Comparison of ENCODE assay signal across 1 cellular context in the genomic region with DNA sequence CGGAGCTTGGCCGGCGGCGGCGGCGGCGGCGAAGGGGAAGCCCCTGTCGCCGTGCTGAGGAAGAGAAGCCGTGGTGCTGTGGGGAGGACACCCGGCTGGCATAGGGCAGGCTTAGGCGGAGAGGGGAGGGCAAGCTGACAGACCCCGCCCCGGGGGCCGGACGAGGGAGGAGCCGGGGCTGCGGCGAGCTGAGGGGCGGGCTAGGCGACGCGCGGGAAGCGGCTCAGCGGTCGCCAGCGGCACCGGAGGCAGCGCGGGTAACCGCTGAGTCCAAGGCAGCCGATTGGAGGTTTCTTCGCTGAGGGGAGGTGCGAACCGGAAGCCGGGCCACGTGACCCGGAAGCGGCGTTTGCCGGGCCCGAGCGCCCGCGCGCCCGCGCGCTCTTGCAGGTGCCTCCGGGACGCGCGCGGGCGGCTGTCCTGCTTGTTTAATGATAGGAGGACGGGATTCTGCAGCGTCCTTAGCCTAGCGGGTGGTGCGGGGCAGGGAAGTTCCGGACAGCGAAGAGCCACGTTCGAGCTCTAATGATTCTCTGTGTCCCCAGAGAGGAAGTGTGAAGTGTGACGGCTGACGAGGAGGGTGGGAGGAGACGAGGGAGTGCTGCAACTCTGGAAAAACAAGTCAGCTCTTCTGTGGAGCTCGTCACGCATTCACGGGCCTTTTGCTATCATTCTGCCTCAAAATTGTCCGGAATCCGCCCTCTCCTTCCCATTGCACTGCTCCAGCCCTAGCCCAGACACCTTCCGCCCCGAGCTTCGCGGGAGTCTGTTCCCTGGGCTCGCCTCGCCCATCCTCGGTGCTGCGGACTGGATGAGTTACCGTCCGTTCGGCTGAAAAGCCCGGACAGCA.
TF ChIP-seq lines count a peak whose summit lies in the region.

A gene (minus strand): TSS at position 102 of the 850 bp plus-strand sequence. CDS start 2,289 bp downstream, outside the sequence.

TF ChIP-seq in WTC11, 78 proteins besides CTCF, POLR2A, EP300 and RAD21 (continued from another document and continues in another):
- TF ChIP-seq, protein P1, sequence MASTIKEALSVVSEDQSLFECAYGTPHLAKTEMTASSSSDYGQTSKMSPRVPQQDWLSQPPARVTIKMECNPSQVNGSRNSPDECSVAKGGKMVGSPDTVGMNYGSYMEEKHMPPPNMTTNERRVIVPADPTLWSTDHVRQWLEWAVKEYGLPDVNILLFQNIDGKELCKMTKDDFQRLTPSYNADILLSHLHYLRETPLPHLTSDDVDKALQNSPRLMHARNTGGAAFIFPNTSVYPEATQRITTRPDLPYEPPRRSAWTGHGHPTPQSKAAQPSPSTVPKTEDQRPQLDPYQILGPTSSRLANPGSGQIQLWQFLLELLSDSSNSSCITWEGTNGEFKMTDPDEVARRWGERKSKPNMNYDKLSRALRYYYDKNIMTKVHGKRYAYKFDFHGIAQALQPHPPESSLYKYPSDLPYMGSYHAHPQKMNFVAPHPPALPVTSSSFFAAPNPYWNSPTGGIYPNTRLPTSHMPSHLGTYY (CRISPR knock-in tag; IDR thresholded peaks at IDR 0.05), result no peak
- TF ChIP-seq CREM (CRISPR knock-in tag; IDR thresholded peaks at IDR 0.05), result no peak
- no peak for TF ChIP-seq CBFB (CRISPR knock-in tag; IDR thresholded peaks at IDR 0.05; ENCODE audit: low read depth)
- TF ChIP-seq, protein P2, sequence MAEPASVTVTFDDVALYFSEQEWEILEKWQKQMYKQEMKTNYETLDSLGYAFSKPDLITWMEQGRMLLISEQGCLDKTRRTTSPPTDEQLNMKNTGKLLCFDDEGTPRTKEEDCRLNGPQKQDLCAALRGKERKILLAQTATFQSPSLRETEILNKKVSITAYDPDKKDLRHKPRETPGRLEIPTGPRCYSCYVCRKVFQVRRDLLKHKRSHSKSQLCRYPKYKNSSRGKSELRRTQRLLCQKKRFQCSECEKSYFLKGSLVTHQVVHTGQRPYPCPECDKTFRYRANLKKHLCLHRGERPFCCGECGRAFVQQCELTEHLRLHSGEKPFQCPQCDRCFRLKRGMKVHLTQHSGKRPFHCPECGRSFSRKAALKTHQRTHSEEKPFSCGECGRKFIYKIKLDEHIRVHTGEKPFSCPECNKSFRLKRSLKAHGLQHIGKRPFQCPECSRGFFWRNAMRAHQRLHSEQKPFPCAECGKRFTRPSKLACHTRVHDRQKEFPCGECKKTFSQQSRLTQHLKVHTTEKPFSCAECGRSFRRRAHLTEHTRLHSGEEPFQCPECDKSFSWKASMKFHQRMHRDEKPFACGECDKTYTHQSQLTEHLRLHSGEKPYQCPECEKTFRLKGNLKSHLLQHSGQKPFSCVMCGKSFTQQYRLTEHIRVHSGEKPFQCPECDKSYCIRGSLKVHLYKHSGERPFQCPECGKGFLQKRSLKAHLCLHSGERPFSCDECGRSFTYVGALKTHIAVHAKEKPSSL (CRISPR knock-in tag; conservative IDR thresholded peaks at IDR 0.05), result no peak
- TF ChIP-seq NR2C2 (CRISPR knock-in tag; IDR thresholded peaks at IDR 0.05), result no peak
- TF ChIP-seq, protein P3, sequence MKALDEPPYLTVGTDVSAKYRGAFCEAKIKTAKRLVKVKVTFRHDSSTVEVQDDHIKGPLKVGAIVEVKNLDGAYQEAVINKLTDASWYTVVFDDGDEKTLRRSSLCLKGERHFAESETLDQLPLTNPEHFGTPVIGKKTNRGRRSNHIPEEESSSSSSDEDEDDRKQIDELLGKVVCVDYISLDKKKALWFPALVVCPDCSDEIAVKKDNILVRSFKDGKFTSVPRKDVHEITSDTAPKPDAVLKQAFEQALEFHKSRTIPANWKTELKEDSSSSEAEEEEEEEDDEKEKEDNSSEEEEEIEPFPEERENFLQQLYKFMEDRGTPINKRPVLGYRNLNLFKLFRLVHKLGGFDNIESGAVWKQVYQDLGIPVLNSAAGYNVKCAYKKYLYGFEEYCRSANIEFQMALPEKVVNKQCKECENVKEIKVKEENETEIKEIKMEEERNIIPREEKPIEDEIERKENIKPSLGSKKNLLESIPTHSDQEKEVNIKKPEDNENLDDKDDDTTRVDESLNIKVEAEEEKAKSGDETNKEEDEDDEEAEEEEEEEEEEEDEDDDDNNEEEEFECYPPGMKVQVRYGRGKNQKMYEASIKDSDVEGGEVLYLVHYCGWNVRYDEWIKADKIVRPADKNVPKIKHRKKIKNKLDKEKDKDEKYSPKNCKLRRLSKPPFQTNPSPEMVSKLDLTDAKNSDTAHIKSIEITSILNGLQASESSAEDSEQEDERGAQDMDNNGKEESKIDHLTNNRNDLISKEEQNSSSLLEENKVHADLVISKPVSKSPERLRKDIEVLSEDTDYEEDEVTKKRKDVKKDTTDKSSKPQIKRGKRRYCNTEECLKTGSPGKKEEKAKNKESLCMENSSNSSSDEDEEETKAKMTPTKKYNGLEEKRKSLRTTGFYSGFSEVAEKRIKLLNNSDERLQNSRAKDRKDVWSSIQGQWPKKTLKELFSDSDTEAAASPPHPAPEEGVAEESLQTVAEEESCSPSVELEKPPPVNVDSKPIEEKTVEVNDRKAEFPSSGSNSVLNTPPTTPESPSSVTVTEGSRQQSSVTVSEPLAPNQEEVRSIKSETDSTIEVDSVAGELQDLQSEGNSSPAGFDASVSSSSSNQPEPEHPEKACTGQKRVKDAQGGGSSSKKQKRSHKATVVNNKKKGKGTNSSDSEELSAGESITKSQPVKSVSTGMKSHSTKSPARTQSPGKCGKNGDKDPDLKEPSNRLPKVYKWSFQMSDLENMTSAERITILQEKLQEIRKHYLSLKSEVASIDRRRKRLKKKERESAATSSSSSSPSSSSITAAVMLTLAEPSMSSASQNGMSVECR (CRISPR knock-in tag; IDR thresholded peaks at IDR 0.05; ENCODE audit: borderline replicate concordance), result peak; percentile 52; the same call in 1 of the 2 replicates
- TF ChIP-seq, protein P4, sequence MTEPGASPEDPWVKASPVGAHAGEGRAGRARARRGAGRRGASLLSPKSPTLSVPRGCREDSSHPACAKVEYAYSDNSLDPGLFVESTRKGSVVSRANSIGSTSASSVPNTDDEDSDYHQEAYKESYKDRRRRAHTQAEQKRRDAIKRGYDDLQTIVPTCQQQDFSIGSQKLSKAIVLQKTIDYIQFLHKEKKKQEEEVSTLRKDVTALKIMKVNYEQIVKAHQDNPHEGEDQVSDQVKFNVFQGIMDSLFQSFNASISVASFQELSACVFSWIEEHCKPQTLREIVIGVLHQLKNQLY (CRISPR knock-in tag; IDR thresholded peaks at IDR 0.05), result no peak
- TF ChIP-seq, protein P5, sequence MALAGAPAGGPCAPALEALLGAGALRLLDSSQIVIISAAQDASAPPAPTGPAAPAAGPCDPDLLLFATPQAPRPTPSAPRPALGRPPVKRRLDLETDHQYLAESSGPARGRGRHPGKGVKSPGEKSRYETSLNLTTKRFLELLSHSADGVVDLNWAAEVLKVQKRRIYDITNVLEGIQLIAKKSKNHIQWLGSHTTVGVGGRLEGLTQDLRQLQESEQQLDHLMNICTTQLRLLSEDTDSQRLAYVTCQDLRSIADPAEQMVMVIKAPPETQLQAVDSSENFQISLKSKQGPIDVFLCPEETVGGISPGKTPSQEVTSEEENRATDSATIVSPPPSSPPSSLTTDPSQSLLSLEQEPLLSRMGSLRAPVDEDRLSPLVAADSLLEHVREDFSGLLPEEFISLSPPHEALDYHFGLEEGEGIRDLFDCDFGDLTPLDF (CRISPR knock-in tag; IDR thresholded peaks at IDR 0.05), result no peak
- TF ChIP-seq, protein P6, sequence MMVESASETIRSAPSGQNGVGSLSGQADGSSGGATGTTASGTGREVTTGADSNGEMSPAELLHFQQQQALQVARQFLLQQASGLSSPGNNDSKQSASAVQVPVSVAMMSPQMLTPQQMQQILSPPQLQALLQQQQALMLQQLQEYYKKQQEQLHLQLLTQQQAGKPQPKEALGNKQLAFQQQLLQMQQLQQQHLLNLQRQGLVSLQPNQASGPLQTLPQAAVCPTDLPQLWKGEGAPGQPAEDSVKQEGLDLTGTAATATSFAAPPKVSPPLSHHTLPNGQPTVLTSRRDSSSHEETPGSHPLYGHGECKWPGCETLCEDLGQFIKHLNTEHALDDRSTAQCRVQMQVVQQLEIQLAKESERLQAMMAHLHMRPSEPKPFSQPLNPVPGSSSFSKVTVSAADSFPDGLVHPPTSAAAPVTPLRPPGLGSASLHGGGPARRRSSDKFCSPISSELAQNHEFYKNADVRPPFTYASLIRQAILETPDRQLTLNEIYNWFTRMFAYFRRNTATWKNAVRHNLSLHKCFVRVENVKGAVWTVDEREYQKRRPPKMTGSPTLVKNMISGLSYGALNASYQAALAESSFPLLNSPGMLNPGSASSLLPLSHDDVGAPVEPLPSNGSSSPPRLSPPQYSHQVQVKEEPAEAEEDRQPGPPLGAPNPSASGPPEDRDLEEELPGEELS (CRISPR knock-in tag; IDR thresholded peaks at IDR 0.05), result no peak
- no peak for TF ChIP-seq EMX1 (CRISPR knock-in tag; IDR thresholded peaks at IDR 0.05)
- TF ChIP-seq ZNF219 (CRISPR knock-in tag; IDR thresholded peaks at IDR 0.05; ENCODE audit: borderline replicate concordance), result no peak
- no peak for TF ChIP-seq ZNF232 (CRISPR knock-in tag; IDR thresholded peaks at IDR 0.05)
- TF ChIP-seq, protein P7, sequence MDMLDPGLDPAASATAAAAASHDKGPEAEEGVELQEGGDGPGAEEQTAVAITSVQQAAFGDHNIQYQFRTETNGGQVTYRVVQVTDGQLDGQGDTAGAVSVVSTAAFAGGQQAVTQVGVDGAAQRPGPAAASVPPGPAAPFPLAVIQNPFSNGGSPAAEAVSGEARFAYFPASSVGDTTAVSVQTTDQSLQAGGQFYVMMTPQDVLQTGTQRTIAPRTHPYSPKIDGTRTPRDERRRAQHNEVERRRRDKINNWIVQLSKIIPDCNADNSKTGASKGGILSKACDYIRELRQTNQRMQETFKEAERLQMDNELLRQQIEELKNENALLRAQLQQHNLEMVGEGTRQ (CRISPR knock-in tag; IDR thresholded peaks at IDR 0.05), result peak; percentile 93
- no peak for TF ChIP-seq ZNF396 (CRISPR knock-in tag; IDR thresholded peaks at IDR 0.05; ENCODE audit: borderline replicate concordance)
- TF ChIP-seq, protein P8, sequence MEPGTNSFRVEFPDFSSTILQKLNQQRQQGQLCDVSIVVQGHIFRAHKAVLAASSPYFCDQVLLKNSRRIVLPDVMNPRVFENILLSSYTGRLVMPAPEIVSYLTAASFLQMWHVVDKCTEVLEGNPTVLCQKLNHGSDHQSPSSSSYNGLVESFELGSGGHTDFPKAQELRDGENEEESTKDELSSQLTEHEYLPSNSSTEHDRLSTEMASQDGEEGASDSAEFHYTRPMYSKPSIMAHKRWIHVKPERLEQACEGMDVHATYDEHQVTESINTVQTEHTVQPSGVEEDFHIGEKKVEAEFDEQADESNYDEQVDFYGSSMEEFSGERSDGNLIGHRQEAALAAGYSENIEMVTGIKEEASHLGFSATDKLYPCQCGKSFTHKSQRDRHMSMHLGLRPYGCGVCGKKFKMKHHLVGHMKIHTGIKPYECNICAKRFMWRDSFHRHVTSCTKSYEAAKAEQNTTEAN (CRISPR knock-in tag; IDR thresholded peaks at IDR 0.05), result no peak
- TF ChIP-seq, protein P9, sequence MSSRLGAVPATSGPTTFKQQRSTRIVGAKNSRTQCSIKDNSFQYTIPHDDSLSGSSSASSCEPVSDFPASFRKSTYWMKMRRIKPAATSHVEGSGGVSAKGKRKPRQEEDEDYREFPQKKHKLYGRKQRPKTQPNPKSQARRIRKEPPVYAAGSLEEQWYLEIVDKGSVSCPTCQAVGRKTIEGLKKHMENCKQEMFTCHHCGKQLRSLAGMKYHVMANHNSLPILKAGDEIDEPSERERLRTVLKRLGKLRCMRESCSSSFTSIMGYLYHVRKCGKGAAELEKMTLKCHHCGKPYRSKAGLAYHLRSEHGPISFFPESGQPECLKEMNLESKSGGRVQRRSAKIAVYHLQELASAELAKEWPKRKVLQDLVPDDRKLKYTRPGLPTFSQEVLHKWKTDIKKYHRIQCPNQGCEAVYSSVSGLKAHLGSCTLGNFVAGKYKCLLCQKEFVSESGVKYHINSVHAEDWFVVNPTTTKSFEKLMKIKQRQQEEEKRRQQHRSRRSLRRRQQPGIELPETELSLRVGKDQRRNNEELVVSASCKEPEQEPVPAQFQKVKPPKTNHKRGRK (CRISPR knock-in tag; IDR thresholded peaks at IDR 0.05; ENCODE audit: borderline replicate concordance), result no peak
- TF ChIP-seq, protein P10, sequence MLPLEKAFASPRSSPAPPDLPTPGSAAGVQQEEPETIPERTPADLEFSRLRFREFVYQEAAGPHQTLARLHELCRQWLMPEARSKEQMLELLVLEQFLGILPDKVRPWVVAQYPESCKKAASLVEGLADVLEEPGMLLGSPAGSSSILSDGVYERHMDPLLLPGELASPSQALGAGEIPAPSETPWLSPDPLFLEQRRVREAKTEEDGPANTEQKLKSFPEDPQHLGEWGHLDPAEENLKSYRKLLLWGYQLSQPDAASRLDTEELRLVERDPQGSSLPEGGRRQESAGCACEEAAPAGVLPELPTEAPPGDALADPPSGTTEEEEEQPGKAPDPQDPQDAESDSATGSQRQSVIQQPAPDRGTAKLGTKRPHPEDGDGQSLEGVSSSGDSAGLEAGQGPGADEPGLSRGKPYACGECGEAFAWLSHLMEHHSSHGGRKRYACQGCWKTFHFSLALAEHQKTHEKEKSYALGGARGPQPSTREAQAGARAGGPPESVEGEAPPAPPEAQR (CRISPR knock-in tag; IDR thresholded peaks at IDR 0.05), result no peak
- TF ChIP-seq OVOL2 (CRISPR knock-in tag; IDR thresholded peaks at IDR 0.05; ENCODE audit: borderline replicate concordance), result no peak
- no peak for TF ChIP-seq ELF4 (CRISPR knock-in tag; IDR thresholded peaks at IDR 0.05; ENCODE audit: low read depth)
- TF ChIP-seq FOXK1 (CRISPR knock-in tag; IDR thresholded peaks at IDR 0.05), result no peak; the same call in 1 of the 2 replicates
- TF ChIP-seq ETV6 (CRISPR knock-in tag; IDR thresholded peaks at IDR 0.05), result peak; percentile 63; the same call in 1 of the 2 replicates
- TF ChIP-seq TEAD1 (CRISPR knock-in tag; IDR thresholded peaks at IDR 0.05), result 0 out of 2 replicates have a peak, but pooled peaks have one; percentile 41
- TF ChIP-seq GRHL2 (CRISPR knock-in tag; IDR thresholded peaks at IDR 0.05; ENCODE audit: insufficient replicate concordance, severe bottlenecking), result no peak
- no peak for TF ChIP-seq TCF7 (CRISPR knock-in tag; IDR thresholded peaks at IDR 0.05; ENCODE audit: low read depth)
- TF ChIP-seq, protein P11, sequence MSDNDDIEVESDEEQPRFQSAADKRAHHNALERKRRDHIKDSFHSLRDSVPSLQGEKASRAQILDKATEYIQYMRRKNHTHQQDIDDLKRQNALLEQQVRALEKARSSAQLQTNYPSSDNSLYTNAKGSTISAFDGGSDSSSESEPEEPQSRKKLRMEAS (CRISPR knock-in tag; IDR thresholded peaks at IDR 0.05), result peak; percentile 69
- TF ChIP-seq, protein P12, sequence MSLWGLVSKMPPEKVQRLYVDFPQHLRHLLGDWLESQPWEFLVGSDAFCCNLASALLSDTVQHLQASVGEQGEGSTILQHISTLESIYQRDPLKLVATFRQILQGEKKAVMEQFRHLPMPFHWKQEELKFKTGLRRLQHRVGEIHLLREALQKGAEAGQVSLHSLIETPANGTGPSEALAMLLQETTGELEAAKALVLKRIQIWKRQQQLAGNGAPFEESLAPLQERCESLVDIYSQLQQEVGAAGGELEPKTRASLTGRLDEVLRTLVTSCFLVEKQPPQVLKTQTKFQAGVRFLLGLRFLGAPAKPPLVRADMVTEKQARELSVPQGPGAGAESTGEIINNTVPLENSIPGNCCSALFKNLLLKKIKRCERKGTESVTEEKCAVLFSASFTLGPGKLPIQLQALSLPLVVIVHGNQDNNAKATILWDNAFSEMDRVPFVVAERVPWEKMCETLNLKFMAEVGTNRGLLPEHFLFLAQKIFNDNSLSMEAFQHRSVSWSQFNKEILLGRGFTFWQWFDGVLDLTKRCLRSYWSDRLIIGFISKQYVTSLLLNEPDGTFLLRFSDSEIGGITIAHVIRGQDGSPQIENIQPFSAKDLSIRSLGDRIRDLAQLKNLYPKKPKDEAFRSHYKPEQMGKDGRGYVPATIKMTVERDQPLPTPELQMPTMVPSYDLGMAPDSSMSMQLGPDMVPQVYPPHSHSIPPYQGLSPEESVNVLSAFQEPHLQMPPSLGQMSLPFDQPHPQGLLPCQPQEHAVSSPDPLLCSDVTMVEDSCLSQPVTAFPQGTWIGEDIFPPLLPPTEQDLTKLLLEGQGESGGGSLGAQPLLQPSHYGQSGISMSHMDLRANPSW (CRISPR knock-in tag; conservative IDR thresholded peaks at IDR 0.05; ENCODE audit: low read depth), result no peak
- TF ChIP-seq IRF2 (CRISPR knock-in tag; IDR thresholded peaks at IDR 0.05; ENCODE audit: borderline replicate concordance, low read depth), result no peak
- no peak for TF ChIP-seq ZNF671 (CRISPR knock-in tag; IDR thresholded peaks at IDR 0.05)
- TF ChIP-seq ZNF121 (CRISPR knock-in tag; IDR thresholded peaks at IDR 0.05), result no peak
